1 cellular context compared by ENCODE assay signal in the genomic region with DNA sequence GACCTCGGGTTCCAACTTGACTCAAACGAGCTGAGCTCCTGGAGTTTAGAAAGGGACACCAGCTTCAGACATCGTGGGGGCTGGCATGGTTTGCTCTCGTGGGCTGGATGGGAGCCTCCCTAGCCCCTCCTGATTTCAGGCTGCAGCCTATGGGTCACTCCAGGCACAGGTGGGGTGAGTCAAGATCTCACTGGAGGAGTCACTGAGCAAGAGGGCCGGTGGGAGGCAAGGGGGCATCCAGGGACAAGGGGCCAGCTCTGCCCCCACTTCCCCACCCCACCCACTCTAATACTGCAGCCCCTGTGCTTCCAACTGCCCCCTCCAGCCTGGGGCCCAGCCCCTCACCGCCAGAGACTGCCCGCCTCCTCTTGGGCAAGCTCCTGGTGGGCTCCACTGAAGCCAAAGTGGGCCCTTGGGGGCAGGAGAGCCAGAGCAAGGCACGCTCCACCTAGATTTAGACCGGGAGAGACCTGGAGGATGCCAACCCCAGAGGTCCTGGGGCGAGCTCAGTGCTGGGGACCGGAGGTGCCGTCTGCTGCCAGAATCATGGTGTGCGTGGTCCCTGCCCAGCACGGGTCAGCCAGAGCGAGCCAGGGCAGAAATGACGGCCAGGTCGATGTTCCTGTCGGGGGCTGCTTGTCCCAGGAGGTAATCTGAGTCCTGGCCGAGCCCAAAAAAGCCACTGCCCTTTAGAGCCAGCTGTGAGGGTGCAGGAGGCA.
TF ChIP-seq lines count a peak whose summit lies in the region.

No MANE protein-coding gene starts in this region.

TF ChIP-seq in HEK293T, 16 proteins besides CTCF, POLR2A, EP300 and RAD21 (continued from another document):
- TF ChIP-seq HDGF (IDR thresholded peaks at IDR 0.05; ENCODE audit: borderline replicate concordance): no peak
- TF ChIP-seq TARDBP (IDR thresholded peaks at IDR 0.05): no peak
- TF ChIP-seq BHLHE40 (IDR thresholded peaks at IDR 0.05; ENCODE audit: borderline replicate concordance): no peak
- TF ChIP-seq, protein P1, sequence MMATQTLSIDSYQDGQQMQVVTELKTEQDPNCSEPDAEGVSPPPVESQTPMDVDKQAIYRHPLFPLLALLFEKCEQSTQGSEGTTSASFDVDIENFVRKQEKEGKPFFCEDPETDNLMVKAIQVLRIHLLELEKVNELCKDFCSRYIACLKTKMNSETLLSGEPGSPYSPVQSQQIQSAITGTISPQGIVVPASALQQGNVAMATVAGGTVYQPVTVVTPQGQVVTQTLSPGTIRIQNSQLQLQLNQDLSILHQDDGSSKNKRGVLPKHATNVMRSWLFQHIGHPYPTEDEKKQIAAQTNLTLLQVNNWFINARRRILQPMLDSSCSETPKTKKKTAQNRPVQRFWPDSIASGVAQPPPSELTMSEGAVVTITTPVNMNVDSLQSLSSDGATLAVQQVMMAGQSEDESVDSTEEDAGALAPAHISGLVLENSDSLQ (IDR thresholded peaks at IDR 0.05): no peak
- no peak for TF ChIP-seq ELF4 (IDR thresholded peaks at IDR 0.05)
- no peak for TF ChIP-seq SUZ12 (IDR thresholded peaks at IDR 0.05)
- no peak for TF ChIP-seq ZNF384 (IDR thresholded peaks at IDR 0.05)
- no peak for TF ChIP-seq FOXK2 (IDR thresholded peaks at IDR 0.05)
- no peak for TF ChIP-seq CTBP1 (IDR thresholded peaks at IDR 0.05; ENCODE audit: borderline replicate concordance)
- TF ChIP-seq SP1 (IDR thresholded peaks at IDR 0.05): no peak
- TF ChIP-seq FOXA1 (IDR thresholded peaks at IDR 0.05): no peak
- TF ChIP-seq L3MBTL2 (conservative IDR thresholded peaks at IDR 0.05): no peak
- no peak for TF ChIP-seq ARNT (IDR thresholded peaks at IDR 0.05)
